Comparison of ENCODE assay signal across 16 cellular contexts in the genomic region with DNA sequence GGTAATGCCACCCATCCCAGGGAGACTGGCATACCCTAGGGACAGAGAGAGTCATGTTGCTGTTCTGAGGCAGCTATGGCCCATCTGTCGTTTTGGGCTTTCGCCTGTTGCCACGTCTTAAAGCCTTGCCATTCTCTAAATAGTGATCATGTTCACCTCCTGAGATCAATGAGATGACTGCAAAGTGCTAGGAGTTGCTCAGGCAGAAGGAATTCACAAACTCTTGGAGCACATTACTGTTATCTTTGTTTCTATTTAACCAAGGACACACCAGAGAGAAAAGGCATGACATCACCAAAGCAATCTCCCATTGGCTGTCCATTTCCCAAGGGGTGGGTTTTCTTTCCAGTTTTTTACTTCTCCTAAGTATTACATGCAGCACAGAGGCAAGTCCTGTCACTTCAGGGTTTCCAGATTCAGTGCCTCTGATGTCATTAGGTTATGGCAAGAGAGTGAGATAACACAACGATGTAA. TPM values are rescaled to one million over a fixed set of nuclear protein-coding genes. Genes with fewer than 3 reads are reported as not detected.
A peak's percentile ranks its signal among the peaks of the same experiment; 100 is the strongest.
DNase-seq lines count a peak whose midpoint lies in the region; ATAC-seq, FAIRE-seq and TF ChIP-seq lines count a peak whose summit lies in the region.
"Had no signal": no experiment of that assay in that cellular context is flagged by ENCODE, and none has a peak within 500 bp of the region (broad histone marks: within the 10 kb centered on the region; RNA-seq: fewer than 3 reads in every experiment).

No MANE protein-coding gene starts in this region.

- H3K36me3 ChIP-seq in bronchial epithelial cell (ENCODE audit: control insufficient read depth, insufficient read depth, low read length) (no peaks in the 10 kb centered on the region), colonic mucosa (no peaks in the 10 kb centered on the region)
- H3K36me3 ChIP-seq: BLaER1 treated with 17β-estradiol and CSF1 and Interleukin-3, amounts not matched to agents 10 nM and 100 nM; stomach had no signal

- peak; percentile 74 for DNase-seq in AG04449 (ENCODE audit: low read depth, low spot score)
- DNase-seq in HS-5 (ENCODE audit: low read depth): peak; percentile 60
- peak; percentile 61 for DNase-seq in bronchial epithelial cell (ENCODE audit: low read depth)
- peak; percentile 57 for DNase-seq in left kidney (ENCODE audit: low read depth, low spot score)
- no peak for DNase-seq in colonic mucosa
- no peak for DNase-seq in activated CD4-positive, alpha-beta T cell treated with anti-CD3 and anti-CD28 coated beads, Interleukin-2, amount 50 U/mL, for 4 hours
- DNase-seq: activated naive CD8-positive, alpha-beta T cell treated with anti-CD3 and anti-CD28 coated beads, Interleukin-2, amount 10 ng/mL, durations not matched to agents 7 days and 5 days; H7; kidney; nucleus accumbens; stimulated activated CD4-positive, alpha-beta T cell treated with anti-CD3 and anti-CD28 coated beads, Interleukin-2, amount 100 ng/mL, for 48 hours; stomach had no signal

- TF ChIP-seq CTCF in AG04449 (IDR thresholded peaks at IDR 0.05; ENCODE audit: insufficient read depth, low read length, missing control alignments) (no peak), bronchial epithelial cell (IDR thresholded peaks at IDR 0.05; ENCODE audit: insufficient read depth, low read length, severe bottlenecking) (no peak), colonic mucosa (IDR thresholded peaks at IDR 0.05) (no peak)

- intact Hi-C loops in colonic mucosa (cut with DNase I): no loop called here

- no peaks in the 10 kb centered on the region for H3K4me1 ChIP-seq in colonic mucosa

- CTCF ChIA-PET in AG04449 (lab: Yijun Ruan, JAX): interaction anchor here (0.7 to 9.3 kb wide), 3 partner anchors 11 to 59 kb away, joined by 3 to 80 read pairs (median 6); no protein-coding TSS in a partner anchor

- H3K4me3 ChIP-seq in AG04449 (ENCODE audit: low read depth, low read length) (no peak overlapping the region), bronchial epithelial cell (ENCODE audit: low read depth, low read length) (no peak overlapping the region), colonic mucosa (no peak overlapping the region)
- H3K4me3 ChIP-seq: BLaER1 treated with 17β-estradiol and CSF1 and Interleukin-3, amounts not matched to agents 10 nM and 100 nM; stomach had no signal

- ATAC-seq in GM21360 (IDR thresholded peaks at IDR 0.05; ENCODE audit: unreplicated experiment): no peak
- no peak for ATAC-seq in HG03378 (IDR thresholded peaks at IDR 0.05; ENCODE audit: unreplicated experiment)

- no peak for FAIRE-seq in bronchial epithelial cell (lab: Jason Lieb, UNC)
- FAIRE-seq: kidney had no signal

- POLR2A ChIA-PET in AG04449 (lab: Yijun Ruan, JAX): no interaction called here

- H3K9me3 ChIP-seq in colonic mucosa: no peaks in the 10 kb centered on the region
- H3K9me3 ChIP-seq: stomach had no signal

- H3K27me3 ChIP-seq in bronchial epithelial cell (ENCODE audit: control insufficient read depth, insufficient read depth, low read length) (no peaks in the 10 kb centered on the region), colonic mucosa (no peaks in the 10 kb centered on the region)
- H3K27me3 ChIP-seq: BLaER1 treated with 17β-estradiol and CSF1 and Interleukin-3, amounts not matched to agents 10 nM and 100 nM; stomach had no signal

- no peak overlapping the region for H3K9ac ChIP-seq in colonic mucosa (ENCODE audit: low read depth in 2 of 2, low read length in 2 of 2)
- H3K9ac ChIP-seq: BLaER1 treated with 17β-estradiol and CSF1 and Interleukin-3, amounts not matched to agents 10 nM and 100 nM; KMS-11 had no signal

- no peak overlapping the region for H3K27ac ChIP-seq in colonic mucosa
- H3K27ac ChIP-seq: BLaER1 treated with 17β-estradiol and CSF1 and Interleukin-3, amounts not matched to agents 10 nM and 100 nM; KMS-11; stomach had no signal

RNA-seq across cellular contexts. Expression of a gene that starts 37.1 kb away (rescaled TPM):
- 45.0 and 56.7 TPM in 2 replicates for total RNA-seq in bronchial epithelial cell
- total RNA-seq in colonic mucosa: 10 to 100 TPM; 25.5 to 29.5 TPM

Comparison
In these comparisons a context has a peak if more than half of its experiments do, and no peak if none do; other contexts are left out.
1. DNase-seq: peak in AG04449 (single experiment), HS-5 (single experiment), bronchial epithelial cell (single experiment) and left kidney (single experiment); none in colonic mucosa (single experiment) and activated CD4-positive, alpha-beta T cell treated with anti-CD3 and anti-CD28 coated beads, Interleukin-2, amount 50 U/mL, for 4 hours (0 of 2).